ENCODE assay signal across 9 cellular contexts in genomic region chr2:64831977-64832328, GRCh38.
DNase-seq lines count a peak whose midpoint lies in the region; ATAC-seq and TF ChIP-seq lines count a peak whose summit lies in the region.
"Had no signal": no experiment of that assay in that cellular context is flagged by ENCODE, and none has a peak within 500 bp of the region (broad histone marks: within the 10 kb centered on the region; RNA-seq: fewer than 3 reads in every experiment).

No MANE protein-coding gene starts in this region.

- H3K4me2 ChIP-seq in KMS-11 = no peak overlapping the region; the same call in 1 of the 2 replicates
- H3K4me2 ChIP-seq in trophoblast cell (ENCODE audit: low read length) = no peak overlapping the region

- no peak overlapping the region for H4K12ac ChIP-seq in trophoblast cell (ENCODE audit: low read depth, low read length)

- H4K20me1 ChIP-seq in KMS-11 (ENCODE audit: insufficient read depth) = no peaks in the 10 kb centered on the region

- H3K14ac ChIP-seq in trophoblast cell (ENCODE audit: low read length) = no peak overlapping the region

- H3K36me3 ChIP-seq in KMS-11 (ENCODE audit: insufficient read depth) = no peaks in the 10 kb centered on the region
- H3K36me3 ChIP-seq in trophoblast cell (ENCODE audit: control insufficient read depth in 1 of 2, insufficient read depth in 2 of 2, low read length in 2 of 2) = no peaks in the 10 kb centered on the region

- H2AK5ac ChIP-seq in trophoblast cell (ENCODE audit: low read length) = no peak overlapping the region

- H2BK120ac ChIP-seq in trophoblast cell (ENCODE audit: insufficient read depth, low read length, poor library complexity) = peak overlapping the region; percentile 48

- no CpG with 5 or more reads among the region's 6 CpGs for WGBS in trophoblast cell (ENCODE audit: extremely low coverage, insufficient coverage, insufficient read length)

- H3K79me2 ChIP-seq in KMS-11 (ENCODE audit: insufficient read depth, low read depth) = no peaks in the 10 kb centered on the region
- no peaks in the 10 kb centered on the region for H3K79me2 ChIP-seq in trophoblast cell (ENCODE audit: control insufficient read depth, insufficient read depth, low read length, poor library complexity)

- peak overlapping the region; percentile 18 for H2BK5ac ChIP-seq in trophoblast cell (ENCODE audit: low read depth, low read length, poor library complexity)

- no peak overlapping the region for H2BK12ac ChIP-seq in trophoblast cell (ENCODE audit: low read length)

- H3K4me1 ChIP-seq in KMS-11 (ENCODE audit: low read depth, poor library complexity, severe bottlenecking) (peaks cover 4% of the 10 kb centered on the region), trophoblast cell (ENCODE audit: control insufficient read depth in 1 of 2, insufficient read depth in 2 of 2, low read length in 2 of 2) (peaks cover 8 to 9% of the 10 kb centered on the region in 2 experiments)

- peak overlapping the region; percentile 19 for H4K8ac ChIP-seq in trophoblast cell (ENCODE audit: low read depth, low read length)

- H3K23ac ChIP-seq in trophoblast cell (ENCODE audit: low read length) = no peak overlapping the region

- no peak for ATAC-seq in HG03139 (IDR thresholded peaks at IDR 0.05; ENCODE audit: unreplicated experiment)

- H3K9ac ChIP-seq in KMS-11 (no peak overlapping the region), trophoblast cell (ENCODE audit: low read length) (no peak overlapping the region)

- DNase-seq in caudate nucleus (lab: John Stamatoyannopoulos, UW) (no peak), trophoblast cell (no peak), retina (no peak), mesenteric fat pad (ENCODE audit: low spot score) (no peak), NCI-H526 (lab: John Stamatoyannopoulos, UW) (no peak)
- DNase-seq: NCI-H446 treated with DMSO at 0.1 percent for 48 hours had no signal

- TF ChIP-seq CTCF in C4-2B (conservative IDR thresholded peaks at IDR 0.05) (peak; percentile 56), KMS-11 (conservative IDR thresholded peaks at IDR 0.05; ENCODE audit: low read depth, low read length) (0 out of 2 replicates have a peak, but pooled peaks have one; percentile 16)

- no peak overlapping the region for H3K18ac ChIP-seq in trophoblast cell (ENCODE audit: low read length)

- H3K79me1 ChIP-seq in trophoblast cell (ENCODE audit: low read length) = peaks cover 11% of the 10 kb centered on the region

- H3K9me3 ChIP-seq in trophoblast cell (ENCODE audit: insufficient read depth, low read depth, low read length) = no peaks in the 10 kb centered on the region

- H3K27ac ChIP-seq in C4-2B = no peak overlapping the region
- H3K27ac ChIP-seq in KMS-11 = no peak overlapping the region
- H3K27ac ChIP-seq in caudate nucleus (ENCODE audit: low read depth, low read length) = peak overlapping the region; percentile 24
- no peak overlapping the region for H3K27ac ChIP-seq in trophoblast cell (ENCODE audit: low read depth, low read length)

- H3K27me3 ChIP-seq in KMS-11 (ENCODE audit: insufficient read depth, low read depth) (no peaks in the 10 kb centered on the region), trophoblast cell (ENCODE audit: insufficient read depth, low read length) (no peaks in the 10 kb centered on the region)

- H3K4me3 ChIP-seq in KMS-11 (IDR thresholded peaks at IDR 0.05; ENCODE audit: insufficient read depth, low read depth, low read length) = no peak overlapping the region
- no peak overlapping the region for H3K4me3 ChIP-seq in trophoblast cell (ENCODE audit: low read depth, low read length)

- peak overlapping the region; percentile 50 for H4K91ac ChIP-seq in trophoblast cell (ENCODE audit: low read depth, low read length)

- H3K4ac ChIP-seq in trophoblast cell (ENCODE audit: low read depth, low read length) = no peak overlapping the region

- H2AFZ ChIP-seq in KMS-11 (ENCODE audit: low read depth) (peak overlapping the region; percentile 36; the same call in 1 of the 2 replicates), trophoblast cell (ENCODE audit: insufficient read depth, low read length, poor library complexity) (peak overlapping the region; percentile 3)
